Comparison of ENCODE assay signal across 8 cellular contexts in genomic region chr5:139995929-139996328, GRCh38. TPM values are rescaled to one million over a fixed set of nuclear protein-coding genes. Genes with fewer than 3 reads are reported as not detected.
"Had no signal": no experiment of that assay in that cellular context is flagged by ENCODE, and none has a peak within 500 bp of the region (broad histone marks: within the 10 kb centered on the region; RNA-seq: fewer than 3 reads in every experiment).

No MANE protein-coding gene starts in this region.

- FAIRE-seq: H1, H54 had no signal

- H3K27ac ChIP-seq: HL-60 had no signal

- DNase-seq: H9, HCEC 1CT, KG1 had no signal

- H2AFZ ChIP-seq: GM23338 had no signal

- H3K4me2 ChIP-seq: GM23338 had no signal

- H3K4me3 ChIP-seq: GM23338 had no signal

- ATAC-seq: GM23338 had no signal

RNA-seq across cellular contexts. Expression of gene NRG2, which starts 47.2 kb away (rescaled TPM):
- total RNA-seq: H9 had no signal
- polyA plus RNA-seq: IgD-negative memory B cell had no signal
